In the genomic region with DNA sequence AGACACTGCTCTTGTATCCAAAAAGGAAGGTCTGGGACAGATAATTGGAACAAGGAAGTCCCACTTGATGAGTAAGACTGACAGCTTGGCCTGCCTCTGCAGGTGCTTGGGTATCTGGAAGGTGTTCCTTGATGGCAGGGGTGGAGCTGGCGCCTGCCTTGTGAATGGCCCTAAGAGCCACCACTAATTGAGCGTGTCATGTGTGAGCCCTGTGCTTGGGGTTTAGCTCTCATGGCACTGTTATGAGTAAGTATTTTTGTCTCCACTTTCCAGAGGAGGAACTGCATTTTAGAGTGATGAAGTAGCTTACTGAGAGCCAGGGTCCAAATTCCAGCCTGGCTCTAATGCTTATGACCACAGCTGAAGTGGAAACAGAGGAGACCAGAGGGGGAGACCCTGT, we compare ENCODE assay signal across 24 cellular contexts.
DNase-seq lines count a peak whose midpoint lies in the region; ATAC-seq and TF ChIP-seq lines count a peak whose summit lies in the region.
"Had no signal": no experiment of that assay in that cellular context is flagged by ENCODE, and none has a peak within 500 bp of the region (broad histone marks: within the 10 kb centered on the region; RNA-seq: fewer than 3 reads in every experiment).

No MANE protein-coding gene starts in this region.

- no peak overlapping the region for H3K4me3 ChIP-seq in prostate gland
- H3K4me3 ChIP-seq: BLaER1, GM23338, MG63 had no signal

- H3K9me3 ChIP-seq in prostate gland, result no peaks in the 10 kb centered on the region
- H3K9me3 ChIP-seq: BLaER1, MG63 had no signal

- no peak overlapping the region for H3K27ac ChIP-seq in prostate gland
- H3K27ac ChIP-seq: BLaER1, RWPE1 had no signal

- H3K4me1 ChIP-seq in prostate gland (replicated peaks), result no peaks in the 10 kb centered on the region
- H3K4me1 ChIP-seq: BLaER1 had no signal

- no peak for ATAC-seq in HG02571 (IDR thresholded peaks at IDR 0.05; ENCODE audit: unreplicated experiment)
- ATAC-seq: GM23338, PC-3, SK-N-SH treated with all-trans-retinoic acid at 6 μM for 48 hours had no signal

- DNase-seq in DMS79 (lab: John Stamatoyannopoulos, UW), result peak; percentile 87
- DNase-seq in NCI-H187 (lab: John Stamatoyannopoulos, UW), result peak; percentile 67 to 79
- DNase-seq in NCI-H69 (lab: John Stamatoyannopoulos, UW), result peak; percentile 68
- DNase-seq in kidney tubule cell (ENCODE audit: low spot score), result peak; percentile 27
- no peak for DNase-seq in activated CD8-positive, alpha-beta memory T cell treated with anti-CD3 and anti-CD28 coated beads, Interleukin-2, amount 50 U/mL, for 4 hours
- DNase-seq in dedifferentiated amniotic fluid mesenchymal stem cell (ENCODE audit: extremely low spot score), result no peak
- DNase-seq in prostate gland (ENCODE audit: low spot score), result no peak
- DNase-seq: CD4-positive, alpha-beta memory T cell; DND-41; HCEC 1CT; Kasumi-1; MG63; NCI-H1092 treated with DMSO at 0.1 percent for 48 hours; NCI-H146; NCI-H2171; NCI-H446 treated with DMSO at 0.1 percent for 48 hours; NCI-H82; PC-3; SIG-M5 had no signal

- intact Hi-C loops in prostate gland (cut with DNase I), result no loop called here

- TF ChIP-seq POLR2A in prostate gland (IDR thresholded peaks at IDR 0.05), result no peak

- no peak for TF ChIP-seq CTCF in prostate gland (IDR thresholded peaks at IDR 0.05)

- H3K27me3 ChIP-seq in prostate gland (replicated peaks; ENCODE audit: insufficient read depth), result no peaks in the 10 kb centered on the region
- H3K27me3 ChIP-seq: BLaER1, MG63 had no signal

- no peaks in the 10 kb centered on the region for H3K36me3 ChIP-seq in prostate gland
- H3K36me3 ChIP-seq: BLaER1, MG63 had no signal

- WGBS in prostate gland, result 95% methylated on average over 2 of the region's 2 CpGs

Comparison
In these comparisons a context has a peak if more than half of its experiments do, and no peak if none do; other contexts are left out.
1. DNase-seq: peak in DMS79 (single experiment), NCI-H187 (2 of 2), NCI-H69 (single experiment) and kidney tubule cell (single experiment); none in activated CD8-positive, alpha-beta memory T cell treated with anti-CD3 and anti-CD28 coated beads, Interleukin-2, amount 50 U/mL, for 4 hours (single experiment), dedifferentiated amniotic fluid mesenchymal stem cell (single experiment) and prostate gland (single experiment).